8 cellular contexts compared by ENCODE assay signal in the genomic region with DNA sequence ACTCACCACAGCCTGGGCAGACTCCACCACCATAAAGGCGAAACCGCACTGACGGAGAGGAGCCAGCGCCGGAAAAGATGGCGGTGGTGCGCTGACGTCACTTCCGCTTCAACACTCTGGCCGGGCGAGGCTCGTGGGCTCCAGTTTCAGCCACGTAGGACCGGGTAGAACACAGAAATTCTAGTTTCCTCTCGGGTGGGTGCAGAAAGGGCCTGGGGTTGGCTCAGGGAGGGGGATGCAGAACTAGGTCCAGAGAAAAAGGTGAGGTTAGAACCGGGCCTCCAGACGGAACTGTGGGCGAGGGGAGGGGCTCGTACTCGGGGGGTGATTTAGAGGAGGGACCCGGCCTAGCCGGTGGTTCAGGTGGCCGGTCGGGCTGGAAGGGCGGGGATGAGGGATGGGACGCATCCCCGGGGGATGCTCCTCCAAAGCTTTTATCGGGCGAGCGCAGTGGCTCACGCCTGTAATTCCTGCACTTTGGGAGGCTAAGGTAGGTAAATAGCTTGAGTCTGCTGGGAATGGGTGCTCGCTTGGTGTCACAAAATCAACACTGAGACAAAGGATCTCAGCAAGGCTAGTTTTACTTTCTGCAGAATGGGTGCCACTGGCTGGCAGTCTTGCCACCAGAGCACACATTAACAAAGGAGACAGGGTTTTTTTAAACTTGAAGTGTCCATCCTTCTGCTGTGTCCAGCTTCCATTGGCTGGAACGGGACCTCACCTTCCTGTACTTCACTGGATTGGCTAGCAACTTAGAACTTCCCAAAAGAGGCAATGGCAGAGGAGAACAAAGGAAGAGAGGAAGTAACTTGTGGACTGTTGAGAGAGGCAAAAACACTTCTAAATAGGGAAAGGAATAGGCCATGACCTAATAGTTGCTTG. TPM values are rescaled to one million over a fixed set of nuclear protein-coding genes. Genes with fewer than 3 reads are reported as not detected.
DNase-seq lines count a peak whose midpoint lies in the region; ATAC-seq and TF ChIP-seq lines count a peak whose summit lies in the region.

Gene ZNF561 (minus strand): TSS at position 77 of the 882 bp plus-strand sequence. CDS start 1,776 bp downstream, outside the sequence.

- H3K9me3 ChIP-seq in right lobe of liver = no peaks in the 10 kb centered on the region

- H3K4me1 ChIP-seq in right lobe of liver = peaks cover 0 to 14% (median 3%) of the 10 kb centered on the region in 4 donors

- H3K27me3 ChIP-seq in dorsolateral prefrontal cortex (no peaks in the 10 kb centered on the region), right lobe of liver (no peaks in the 10 kb centered on the region)

- H3K27ac ChIP-seq in dorsolateral prefrontal cortex (peak within 1 kb of the TSS; percentile 51 to 99 (median 95)), right lobe of liver (peak within 1 kb of the TSS; percentile 87 to 95 (median 88))

- TF ChIP-seq CTCF in AG10803 (conservative IDR thresholded peaks at IDR 0.05; ENCODE audit: low read length) = no peak
- TF ChIP-seq CTCF in dorsolateral prefrontal cortex (IDR thresholded peaks at IDR 0.05 in 54 of 56, conservative IDR thresholded peaks at IDR 0.05 in 2 of 56; ENCODE audit: low read depth in 1 of 56, partially characterized antibody in 56 of 56) = peak in 19 of 56 donors; percentile 5 to 47 (median 21)
- no peak for TF ChIP-seq CTCF in right lobe of liver (IDR thresholded peaks at IDR 0.05)

- DNase-seq in AG10803 (ENCODE audit: low read depth) = peak; percentile 87
- peak; percentile 56 for DNase-seq in GM19240 (ENCODE audit: insufficient read length, low spot score)
- peak; percentile 84 for DNase-seq in NCI-H82 (lab: John Stamatoyannopoulos, UW)
- peak; percentile 85 to 87 for DNase-seq in activated CD4-positive, alpha-beta T cell treated with anti-CD3 and anti-CD28 coated beads, Interleukin-2, amount 50 U/mL, for 48 hours
- peak; percentile 79 to 90 (median 86) for DNase-seq in dorsolateral prefrontal cortex
- DNase-seq in right lobe of liver = peak; percentile 81 to 89 (median 87)
- peak; percentile 89 for DNase-seq in stimulated activated CD4-positive, alpha-beta T cell treated with anti-CD3 and anti-CD28 coated beads, Interleukin-4, amount 100 ng/mL, for 24 hours

- under 1% methylated on average over 11 of the region's 33 CpGs for WGBS in right lobe of liver (ENCODE audit: insufficient coverage, low coverage, low lambda C conversion rate, missing lambda C conversion rate)

- ATAC-seq in HG03558 (IDR thresholded peaks at IDR 0.05; ENCODE audit: extremely low read depth, unreplicated experiment) = peak; percentile 42
- peak; percentile 89 to 94 (median 92) for ATAC-seq in right lobe of liver

- TF ChIP-seq POLR2A in right lobe of liver (IDR thresholded peaks at IDR 0.05) = peak; percentile 24

- H3K36me3 ChIP-seq in right lobe of liver = peaks cover 0 to 29% (median 20%) of the 10 kb centered on the region in 4 donors

- H3K4me3 ChIP-seq in AG10803 (ENCODE audit: low read length) = peak within 1 kb of the TSS; percentile 99
- peak within 1 kb of the TSS; percentile 55 to 99 (median 93) for H3K4me3 ChIP-seq in dorsolateral prefrontal cortex
- H3K4me3 ChIP-seq in right lobe of liver = peak within 1 kb of the TSS; percentile 79 to 85 (median 84)

- intact Hi-C loops in dorsolateral prefrontal cortex (cut with DNase I) = loop anchor here (1.0 to 5.0 kb wide), 6 partner anchors 39 to 309 kb away; partner anchors contain the start of genes ZNF121 (in 1 of the 2), ZNF562 (in 1 of the 2) and ZNF846 (in 1 of the 2)
- intact Hi-C loops in right lobe of liver (cut with DNase I) = loop anchor here in 1 of 2 donors (5.0 kb wide), 1 partner anchor 166 kb away; no protein-coding TSS in a partner anchor

RNA-seq across cellular contexts. Expression of gene ZNF561, which starts in this region (rescaled TPM):
- total RNA-seq in dorsolateral prefrontal cortex (10 to 100 TPM; 15.0 to 38.5 (median 25.3) TPM), right lobe of liver (10 to 100 TPM; 11.4 to 19.4 (median 14.2) TPM)

Comparison
In these comparisons a context has a peak if more than half of its experiments do, and no peak if none do; other contexts are left out.
1. Peak in every context shown above with its lines: DNase-seq, ATAC-seq, H3K4me3 ChIP-seq and H3K27ac ChIP-seq.